Comparison of ENCODE assay signal across 3 cellular contexts in the genomic region with DNA sequence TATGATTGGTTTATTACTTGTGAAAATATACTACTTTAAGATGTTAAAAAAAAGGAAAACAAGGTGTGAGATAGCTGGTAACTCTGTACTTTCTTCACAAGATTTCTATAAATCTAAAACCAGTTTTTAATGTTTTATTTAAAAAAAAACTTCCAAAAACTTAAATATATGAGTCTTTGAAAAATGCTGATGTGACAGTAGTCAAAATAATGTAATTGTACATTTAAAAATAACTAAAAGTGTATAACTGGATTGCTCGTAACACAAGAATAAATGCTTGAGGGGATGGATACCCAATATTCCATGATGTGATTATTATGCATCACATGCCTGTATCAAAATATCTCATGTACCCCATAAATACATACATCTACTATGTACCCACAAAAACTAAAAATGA.
TF ChIP-seq lines count a peak whose summit lies in the region.

No MANE protein-coding gene starts in this region.

TF ChIP-seq in A549, 52 proteins besides CTCF, POLR2A, EP300 and RAD21 (continued from another document):
- TF ChIP-seq MAFK (IDR thresholded peaks at IDR 0.05; ENCODE audit: partially characterized antibody), result peak; percentile 77

TF ChIP-seq in IMR-90, 13 proteins besides CTCF, POLR2A, EP300 and RAD21 (continued from another document):
- TF ChIP-seq, protein P1, sequence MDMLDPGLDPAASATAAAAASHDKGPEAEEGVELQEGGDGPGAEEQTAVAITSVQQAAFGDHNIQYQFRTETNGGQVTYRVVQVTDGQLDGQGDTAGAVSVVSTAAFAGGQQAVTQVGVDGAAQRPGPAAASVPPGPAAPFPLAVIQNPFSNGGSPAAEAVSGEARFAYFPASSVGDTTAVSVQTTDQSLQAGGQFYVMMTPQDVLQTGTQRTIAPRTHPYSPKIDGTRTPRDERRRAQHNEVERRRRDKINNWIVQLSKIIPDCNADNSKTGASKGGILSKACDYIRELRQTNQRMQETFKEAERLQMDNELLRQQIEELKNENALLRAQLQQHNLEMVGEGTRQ (IDR thresholded peaks at IDR 0.05; ENCODE audit: low read depth, low read length), result no peak
- peak; percentile 64 for TF ChIP-seq MAFK (IDR thresholded peaks at IDR 0.05; ENCODE audit: low read depth, low read length)
- no peak for TF ChIP-seq MXI1 (IDR thresholded peaks at IDR 0.05; ENCODE audit: borderline replicate concordance, low read depth, low read length)

TF ChIP-seq in K562, 482 proteins besides CTCF, POLR2A, EP300 and RAD21 (continued from another document):
- TF ChIP-seq ZNF316 (IDR thresholded peaks at IDR 0.05), result peak; percentile 68
